1 cellular context compared by ENCODE assay signal in genomic region chr20:56433221-56433879, GRCh38.
TF ChIP-seq lines count a peak whose summit lies in the region.

No MANE protein-coding gene starts in this region.

TF ChIP-seq in K562, 482 proteins besides CTCF, POLR2A, EP300 and RAD21:
- TF ChIP-seq STAT5B (CRISPR knock-in tag; IDR thresholded peaks at IDR 0.05) = no peak
- no peak for TF ChIP-seq ZNF395 (CRISPR knock-in tag; IDR thresholded peaks at IDR 0.05)
- TF ChIP-seq ZFX (CRISPR knock-in tag; IDR thresholded peaks at IDR 0.05) = no peak
- TF ChIP-seq CUX1 (CRISPR knock-in tag; IDR thresholded peaks at IDR 0.05) = no peak
- TF ChIP-seq PRDM10 (IDR thresholded peaks at IDR 0.05; ENCODE audit: partially characterized antibody) = no peak
- TF ChIP-seq NELFE (IDR thresholded peaks at IDR 0.05; ENCODE audit: insufficient read depth, insufficient read length) = no peak
- no peak for TF ChIP-seq CREB3 (tag; conservative IDR thresholded peaks at IDR 0.05; ENCODE audit: low read depth)
- no peak for TF ChIP-seq XRCC3 (IDR thresholded peaks at IDR 0.05)
- no peak for TF ChIP-seq THAP12 (CRISPR knock-in tag; IDR thresholded peaks at IDR 0.05)
